Comparison of ENCODE assay signal across 23 cellular contexts in genomic region chr17:43822566-43823190, GRCh38. TPM values are rescaled to one million over a fixed set of nuclear protein-coding genes. Genes with fewer than 3 reads are reported as not detected.
DNase-seq lines count a peak whose midpoint lies in the region; ATAC-seq and TF ChIP-seq lines count a peak whose summit lies in the region.
"Had no signal": no experiment of that assay in that cellular context is flagged by ENCODE, and none has a peak within 500 bp of the region (broad histone marks: within the 10 kb centered on the region; RNA-seq: fewer than 3 reads in every experiment).

No MANE protein-coding gene starts in this region.

- ATAC-seq in HCT116, result peak; percentile 17; the same call in 1 of the 2 replicates
- ATAC-seq in activated CD4-positive, alpha-beta T cell treated with anti-CD3 and anti-CD28 coated beads for 36 hours, result no peak
- ATAC-seq: natural killer cell treated with Interleukin-12 subunit alpha and Interleukin-12 subunit beta and Interleukin-15 and Interleukin-18, amount 100 ng/mL, for 72 hours; stimulated activated naive CD8-positive, alpha-beta T cell treated with anti-CD3 and anti-CD28 coated beads, Interleukin-15, Interleukin-2, amounts not matched to agents 100 U/mL and 50 U/mL, for 24 hours had no signal

- no peaks in the 10 kb centered on the region for H3K9me3 Mint-ChIP-seq in activated CD4-positive, alpha-beta T cell treated with anti-CD3 and anti-CD28 coated beads for 36 hours (ENCODE audit: low read depth)
- H3K9me3 Mint-ChIP-seq: immature natural killer cell; memory B cell; natural killer cell treated with Interleukin-12 subunit alpha and Interleukin-12 subunit beta and Interleukin-15 and Interleukin-18, amount 100 ng/mL, for 72 hours had no signal

- H3K27ac ChIP-seq in HCT116 (ENCODE audit: low read depth, low read length) (no peak overlapping the region), left ventricle myocardium inferior (replicated peaks) (peak overlapping the region; percentile 85), prostate gland (peak overlapping the region; percentile 22 to 62)

- no TSS peak for BruUV-seq in HCT116 (replicated peaks; lab: Mats Ljungman, UMichigan)

- H3K4me1 Mint-ChIP-seq in activated CD4-positive, alpha-beta T cell treated with anti-CD3 and anti-CD28 coated beads for 36 hours, result no peaks in the 10 kb centered on the region
- H3K4me1 Mint-ChIP-seq: immature natural killer cell, memory B cell had no signal

- H3K9ac ChIP-seq in HCT116 (ENCODE audit: low read length), result no peak overlapping the region

- DNase-seq in HCT116 (ENCODE audit: low read depth, low spot score), result no peak
- peak; percentile 33 for DNase-seq in NCI-H226
- DNase-seq in left ventricle myocardium inferior, result no peak
- no peak for DNase-seq in prostate gland (ENCODE audit: low spot score)
- DNase-seq in NCI-H2227 (lab: John Stamatoyannopoulos, UW; ENCODE audit: unreplicated experiment), result no peak
- no peak for DNase-seq in activated naive CD4-positive, alpha-beta T cell treated with anti-CD3 and anti-CD28 coated beads, Interleukin-2, amount 50 U/mL, for 16 hours
- DNase-seq in stimulated activated CD4-positive, alpha-beta T cell treated with anti-CD3 and anti-CD28 coated beads, Interleukin-2, amount 100 ng/mL, for 24 hours, result no peak
- no peak for DNase-seq in activated CD4-positive, alpha-beta T cell treated with anti-CD3 and anti-CD28 coated beads for 36 hours
- DNase-seq: activated CD8-positive, alpha-beta memory T cell treated with anti-CD3 and anti-CD28 coated beads, Interleukin-2, amount 50 U/mL, for 48 hours; activated gamma-delta T cell treated with Interleukin-2 at 50 U/mL for 16 hours; immature natural killer cell; NCI-H1092 treated with DMSO at 0.1 percent for 48 hours; NCI-H2081; stimulated activated CD4-positive, alpha-beta T cell treated with anti-CD3 and anti-CD28 coated beads, Interleukin-2, amount 100 ng/mL, for 48 hours; stimulated activated naive CD8-positive, alpha-beta T cell treated with anti-CD3 and anti-CD28 coated beads, Interleukin-15, Interleukin-2, amounts not matched to agents 100 U/mL and 50 U/mL, for 24 hours; trophoblast cell had no signal

- H4K20me1 ChIP-seq in HCT116 (ENCODE audit: insufficient read depth), result no peaks in the 10 kb centered on the region

- no peak for TF ChIP-seq RAD21 in HCT116 (IDR thresholded peaks at IDR 0.05; ENCODE audit: low read depth)

- RAD21 ChIA-PET in HCT116 (lab: Charles Lee; ENCODE audit: low non-redundant PET in 1 of 2, low total read pairs in 2 of 2, uncharacterized antibody in 2 of 2, unreplicated experiment in 2 of 2), result no interaction called here

- no peaks in the 10 kb centered on the region for H3K36me3 Mint-ChIP-seq in activated CD4-positive, alpha-beta T cell treated with anti-CD3 and anti-CD28 coated beads for 36 hours (ENCODE audit: low read depth)
- H3K36me3 Mint-ChIP-seq: immature natural killer cell; memory B cell; natural killer cell treated with Interleukin-12 subunit alpha and Interleukin-12 subunit beta and Interleukin-15 and Interleukin-18, amount 100 ng/mL, for 72 hours had no signal

- TF ChIP-seq POLR2A in HCT116 (IDR thresholded peaks at IDR 0.05; ENCODE audit: borderline replicate concordance, extremely low read depth, insufficient read depth, insufficient read length) (no peak), prostate gland (IDR thresholded peaks at IDR 0.05) (no peak)

- intact Hi-C loops in HCT116 (cut with micrococcal nuclease), result no loop called here
- intact Hi-C loops in left ventricle myocardium inferior (cut with micrococcal nuclease), result no loop called here
- intact Hi-C loops in prostate gland (cut with DNase I), result no loop called here
- intact Hi-C loops in activated CD4-positive, alpha-beta T cell treated with anti-CD3 and anti-CD28 coated beads for 36 hours (cut with DNase I, micrococcal nuclease), result no loop called here

- H3K9me3 ChIP-seq in HCT116 (ENCODE audit: control insufficient read depth in 1 of 2, insufficient read depth in 1 of 2, low read depth in 1 of 2, low read length in 2 of 2), result no peaks in the 10 kb centered on the region
- H3K9me3 ChIP-seq in left ventricle myocardium inferior (replicated peaks), result no peaks in the 10 kb centered on the region
- H3K9me3 ChIP-seq in prostate gland, result no peaks in the 10 kb centered on the region
- H3K9me3 ChIP-seq: adrenal gland had no signal

- no peaks in the 10 kb centered on the region for H3K79me2 ChIP-seq in HCT116 (ENCODE audit: insufficient read depth, low read length)

- H3K4me3 Mint-ChIP-seq in activated CD4-positive, alpha-beta T cell treated with anti-CD3 and anti-CD28 coated beads for 36 hours, result no peak overlapping the region
- H3K4me3 Mint-ChIP-seq: immature natural killer cell; memory B cell; natural killer cell treated with Interleukin-12 subunit alpha and Interleukin-12 subunit beta and Interleukin-15 and Interleukin-18, amount 100 ng/mL, for 72 hours had no signal

- H3K27me3 ChIP-seq in HCT116 (ENCODE audit: insufficient read depth, low read length) (no peaks in the 10 kb centered on the region), left ventricle myocardium inferior (ENCODE audit: low read depth) (no peaks in the 10 kb centered on the region), prostate gland (replicated peaks; ENCODE audit: insufficient read depth) (no peaks in the 10 kb centered on the region)
- H3K27me3 ChIP-seq: adrenal gland had no signal

- H3K36me3 ChIP-seq in HCT116 (ENCODE audit: control insufficient read depth in 1 of 2, insufficient read depth in 2 of 2, low read length in 2 of 2) (peaks cover 4 to 21% of the 10 kb centered on the region in 2 experiments; a peak in 3 of 4 replicates), left ventricle myocardium inferior (peaks cover 69% of the 10 kb centered on the region), prostate gland (no peaks in the 10 kb centered on the region)
- H3K36me3 ChIP-seq: adrenal gland had no signal

- no peaks in the 10 kb centered on the region for H3K9me2 ChIP-seq in HCT116 (ENCODE audit: insufficient read depth)

- CTCF ChIA-PET in HCT116 (lab: Charles Lee), result no interaction called here
- CTCF ChIA-PET in activated CD4-positive, alpha-beta T cell treated with anti-CD3 and anti-CD28 coated beads for 36 hours (lab: Charles Lee), result interaction anchor here (1.1 kb wide), 1 partner anchor 125 kb away, joined by 4 read pairs; no protein-coding TSS in a partner anchor

- POLR2A ChIA-PET in HCT116 (lab: Charles Lee), result no interaction called here
- POLR2A ChIA-PET in activated CD4-positive, alpha-beta T cell treated with anti-CD3 and anti-CD28 coated beads for 36 hours (lab: Charles Lee), result no interaction called here

- no peaks in the 10 kb centered on the region for H3K27me3 Mint-ChIP-seq in activated CD4-positive, alpha-beta T cell treated with anti-CD3 and anti-CD28 coated beads for 36 hours

- no peaks in the 10 kb centered on the region for H3K4me1 ChIP-seq in HCT116 (ENCODE audit: control insufficient read depth in 1 of 2, insufficient read depth in 2 of 2, low read length in 2 of 2)
- peaks cover 92% of the 10 kb centered on the region for H3K4me1 ChIP-seq in left ventricle myocardium inferior
- H3K4me1 ChIP-seq in prostate gland (replicated peaks), result no peaks in the 10 kb centered on the region

- TF ChIP-seq CTCF in HCT116 (IDR thresholded peaks at IDR 0.05 in 2 of 3, conservative IDR thresholded peaks at IDR 0.05 in 1 of 3; ENCODE audit: borderline replicate concordance in 1 of 3, insufficient read depth in 1 of 3, low read depth in 2 of 3, low read length in 2 of 3) (no peak), left ventricle myocardium inferior (IDR thresholded peaks at IDR 0.05; ENCODE audit: borderline replicate concordance) (no peak), prostate gland (IDR thresholded peaks at IDR 0.05) (no peak)

- no peak overlapping the region for H3K27ac Mint-ChIP-seq in activated CD4-positive, alpha-beta T cell treated with anti-CD3 and anti-CD28 coated beads for 36 hours
- H3K27ac Mint-ChIP-seq: immature natural killer cell; memory B cell; natural killer cell treated with Interleukin-12 subunit alpha and Interleukin-12 subunit beta and Interleukin-15 and Interleukin-18, amount 100 ng/mL, for 72 hours had no signal

- H3K4me2 ChIP-seq in HCT116 (ENCODE audit: low read length), result no peak overlapping the region

- H3K4me3 ChIP-seq in HCT116 (replicated peaks in 1 of 2; ENCODE audit: low read depth in 1 of 2, low read length in 2 of 2), result no peak overlapping the region
- H3K4me3 ChIP-seq in left ventricle myocardium inferior, result no peak overlapping the region
- no peak overlapping the region for H3K4me3 ChIP-seq in prostate gland
- H3K4me3 ChIP-seq: adrenal gland had no signal

- WGBS in prostate gland, result 75% methylated on average over 5 of the region's 5 CpGs

- H2AFZ ChIP-seq in HCT116 (ENCODE audit: low read depth, low read length, poor library complexity, severe bottlenecking), result no peak overlapping the region

TF ChIP-seq in HCT116, 20 proteins besides CTCF, POLR2A, EP300 and RAD21:
- TF ChIP-seq, protein P1, sequence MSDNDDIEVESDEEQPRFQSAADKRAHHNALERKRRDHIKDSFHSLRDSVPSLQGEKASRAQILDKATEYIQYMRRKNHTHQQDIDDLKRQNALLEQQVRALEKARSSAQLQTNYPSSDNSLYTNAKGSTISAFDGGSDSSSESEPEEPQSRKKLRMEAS (IDR thresholded peaks at IDR 0.05), result no peak

RNA-seq across cellular contexts. Expression of gene MPP3, which starts 10.3 kb away (rescaled TPM):
- total RNA-seq in HCT116 (2021; ENCODE audit: unreplicated experiment) (19.5 TPM), left ventricle myocardium inferior (35.2 TPM), prostate gland (10 to 100 TPM in 1 of 2 donors, 1 to 10 TPM in 1; 4.4 to 16.4 TPM)
- 11.0 and 12.3 TPM in 2 replicates for polyA plus RNA-seq in HCT116 (2012)
- total RNA-seq in activated CD4-positive, alpha-beta T cell treated with anti-CD3 and anti-CD28 coated beads for 36 hours, result under 1 TPM; 0.37 to 0.41 TPM
- total RNA-seq: natural killer cell treated with Interleukin-12 subunit alpha and Interleukin-12 subunit beta and Interleukin-15 and Interleukin-18, amount 100 ng/mL, for 72 hours; OCI-LY7; T-helper 1 cell treated with Interleukin-12 subunit alpha and Interleukin-12 subunit beta and Interleukin-4 antibody, amounts not matched to agents 30 ng/mL and 1 ng/mL, for 36 hours had no signal
- polyA plus RNA-seq: immature natural killer cell had no signal

RNA-seq across cellular contexts. Expression of gene CD300LG, which starts 24.3 kb away (rescaled TPM):
- total RNA-seq in HCT116 (2021; ENCODE audit: unreplicated experiment), result not detected
- polyA plus RNA-seq in HCT116 (2012), result not detected in 2 replicates
- total RNA-seq in left ventricle myocardium inferior, result 12.6 TPM
- 10 to 100 TPM in 1 of 2 donors, under 1 TPM in 1; 0.09 to 33.5 TPM for total RNA-seq in prostate gland
- not detected for total RNA-seq in activated CD4-positive, alpha-beta T cell treated with anti-CD3 and anti-CD28 coated beads for 36 hours
- total RNA-seq: LHCN-M2; natural killer cell treated with Interleukin-12 subunit alpha and Interleukin-12 subunit beta and Interleukin-15 and Interleukin-18, amount 100 ng/mL, for 72 hours; OCI-LY7; T-helper 1 cell treated with Interleukin-12 subunit alpha and Interleukin-12 subunit beta and Interleukin-4 antibody, amounts not matched to agents 30 ng/mL and 1 ng/mL, for 36 hours had no signal
- polyA plus RNA-seq: immature natural killer cell had no signal

RNA-seq across cellular contexts. Expression of gene CFAP97D1, which starts 42.4 kb away (rescaled TPM):
- total RNA-seq in HCT116 (2021; ENCODE audit: unreplicated experiment) (0.15 TPM), left ventricle myocardium inferior (0.05 TPM), prostate gland (1 to 10 TPM in 1 of 2 donors, not detected in 1; 1.1 TPM)
- 0.05 TPM in 1 of 2 replicates, not detected in the other for polyA plus RNA-seq in HCT116 (2012)
- total RNA-seq in activated CD4-positive, alpha-beta T cell treated with anti-CD3 and anti-CD28 coated beads for 36 hours, result not detected
- total RNA-seq: natural killer cell treated with Interleukin-12 subunit alpha and Interleukin-12 subunit beta and Interleukin-15 and Interleukin-18, amount 100 ng/mL, for 72 hours; OCI-LY7; skeletal muscle tissue; T-helper 1 cell treated with Interleukin-12 subunit alpha and Interleukin-12 subunit beta and Interleukin-4 antibody, amounts not matched to agents 30 ng/mL and 1 ng/mL, for 36 hours had no signal
- polyA plus RNA-seq: adrenal gland, immature natural killer cell had no signal

RNA-seq across cellular contexts. Expression of gene DUSP3, which starts 43.9 kb away (rescaled TPM):
- total RNA-seq in HCT116 (2021; ENCODE audit: unreplicated experiment) (29.6 TPM), left ventricle myocardium inferior (293 TPM), prostate gland (10 to 100 TPM; 62.4 to 78.9 TPM)
- 17.9 and 19.8 TPM in 2 replicates for polyA plus RNA-seq in HCT116 (2012)
- total RNA-seq in activated CD4-positive, alpha-beta T cell treated with anti-CD3 and anti-CD28 coated beads for 36 hours, result 10 to 100 TPM; 23.4 to 24.8 TPM
